ENCODE assay signal across 1 cellular context in the genomic region with DNA sequence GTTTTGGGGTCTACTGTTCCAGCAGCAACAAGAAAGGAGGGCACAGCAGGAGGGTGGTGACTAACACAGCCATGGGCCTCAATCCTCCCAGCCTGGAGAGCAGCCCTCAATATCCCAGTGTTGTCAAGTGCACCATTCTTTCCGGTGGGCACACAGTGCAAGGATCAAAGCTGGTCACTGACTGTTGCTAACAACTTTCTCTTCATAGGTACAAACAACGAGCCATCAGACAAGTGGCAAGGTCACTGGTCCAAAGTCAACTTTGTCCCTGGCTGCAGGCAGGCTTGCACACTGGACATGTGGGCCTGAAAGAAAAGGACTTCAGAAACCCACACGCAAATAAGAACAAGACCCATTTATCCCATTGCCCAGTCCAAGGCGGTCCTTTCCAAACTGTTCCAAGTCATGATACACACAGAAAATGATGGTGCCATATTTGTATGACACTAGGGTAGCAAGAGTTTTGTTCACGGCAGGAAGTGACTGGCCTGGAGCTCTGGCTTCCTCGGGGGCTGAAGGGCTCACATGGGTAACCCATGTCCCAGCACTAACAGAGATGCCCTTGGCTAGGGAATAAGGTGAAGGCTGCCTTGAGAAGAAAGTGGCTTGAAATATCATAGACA.
TF ChIP-seq lines count a peak whose summit lies in the region.

No MANE protein-coding gene starts in this region.

TF ChIP-seq in HepG2, 621 proteins besides CTCF, POLR2A, EP300 and RAD21 (continued from another document and continues in another):
- no peak for TF ChIP-seq ZMAT3 (CRISPR knock-in tag; conservative IDR thresholded peaks at IDR 0.05)
- no peak for TF ChIP-seq ASH2L (IDR thresholded peaks at IDR 0.05; ENCODE audit: insufficient read length, low read depth, low read length)
- TF ChIP-seq ZNF431 (CRISPR knock-in tag; IDR thresholded peaks at IDR 0.05; ENCODE audit: borderline replicate concordance, low read depth) = no peak
- no peak for TF ChIP-seq ZNF256 (CRISPR knock-in tag; conservative IDR thresholded peaks at IDR 0.05)
- TF ChIP-seq ZNF503 (CRISPR knock-in tag; IDR thresholded peaks at IDR 0.05) = 0 out of 2 replicates have a peak, but pooled peaks have one; percentile 46
- TF ChIP-seq SOX6 (IDR thresholded peaks at IDR 0.05) = no peak
- peak; percentile 75 for TF ChIP-seq SOX6 (CRISPR knock-in tag; IDR thresholded peaks at IDR 0.05)
- peak; percentile 98 for TF ChIP-seq HNF4A (CRISPR knock-in tag; IDR thresholded peaks at IDR 0.05)
- TF ChIP-seq ZNF337 (CRISPR knock-in tag; IDR thresholded peaks at IDR 0.05; ENCODE audit: borderline replicate concordance, low read depth) = no peak
- peak; percentile 92 for TF ChIP-seq ZMYM4 (CRISPR knock-in tag; IDR thresholded peaks at IDR 0.05)
- TF ChIP-seq HIC2 (CRISPR knock-in tag; IDR thresholded peaks at IDR 0.05; ENCODE audit: low read depth) = peak; percentile 98
- peak; percentile 64 for TF ChIP-seq KDM1A (CRISPR knock-in tag; IDR thresholded peaks at IDR 0.05)
- TF ChIP-seq ZNF772 (CRISPR knock-in tag; IDR thresholded peaks at IDR 0.05) = peak; percentile 93
- peak; percentile 53; the same call in 1 of the 2 replicates for TF ChIP-seq PPARG (CRISPR knock-in tag; conservative IDR thresholded peaks at IDR 0.05)
- TF ChIP-seq RARA (CRISPR knock-in tag; IDR thresholded peaks at IDR 0.05) = peak; percentile 86
- no peak for TF ChIP-seq RBM39 (IDR thresholded peaks at IDR 0.05; ENCODE audit: low read depth, low read length, poor library complexity, severe bottlenecking)
- TF ChIP-seq ZNF574 (CRISPR knock-in tag; IDR thresholded peaks at IDR 0.05) = no peak; the same call in none of the 2 replicates
- no peak for TF ChIP-seq POLR2G (IDR thresholded peaks at IDR 0.05; ENCODE audit: low read depth, low read length)
- peak; percentile 88 for TF ChIP-seq HMG20A (CRISPR knock-in tag; IDR thresholded peaks at IDR 0.05; ENCODE audit: borderline replicate concordance)
- peak; percentile 96 for TF ChIP-seq FOXO1 (CRISPR knock-in tag; IDR thresholded peaks at IDR 0.05)
- TF ChIP-seq ARID5B (CRISPR knock-in tag; IDR thresholded peaks at IDR 0.05) = peak; percentile 93
- TF ChIP-seq CERS6 (CRISPR knock-in tag; IDR thresholded peaks at IDR 0.05) = no peak
- TF ChIP-seq, protein P1, sequence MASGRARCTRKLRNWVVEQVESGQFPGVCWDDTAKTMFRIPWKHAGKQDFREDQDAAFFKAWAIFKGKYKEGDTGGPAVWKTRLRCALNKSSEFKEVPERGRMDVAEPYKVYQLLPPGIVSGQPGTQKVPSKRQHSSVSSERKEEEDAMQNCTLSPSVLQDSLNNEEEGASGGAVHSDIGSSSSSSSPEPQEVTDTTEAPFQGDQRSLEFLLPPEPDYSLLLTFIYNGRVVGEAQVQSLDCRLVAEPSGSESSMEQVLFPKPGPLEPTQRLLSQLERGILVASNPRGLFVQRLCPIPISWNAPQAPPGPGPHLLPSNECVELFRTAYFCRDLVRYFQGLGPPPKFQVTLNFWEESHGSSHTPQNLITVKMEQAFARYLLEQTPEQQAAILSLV (CRISPR knock-in tag; IDR thresholded peaks at IDR 0.05; ENCODE audit: borderline replicate concordance) = no peak
- no peak for TF ChIP-seq CENPX (CRISPR knock-in tag; IDR thresholded peaks at IDR 0.05)
- TF ChIP-seq, protein P2, sequence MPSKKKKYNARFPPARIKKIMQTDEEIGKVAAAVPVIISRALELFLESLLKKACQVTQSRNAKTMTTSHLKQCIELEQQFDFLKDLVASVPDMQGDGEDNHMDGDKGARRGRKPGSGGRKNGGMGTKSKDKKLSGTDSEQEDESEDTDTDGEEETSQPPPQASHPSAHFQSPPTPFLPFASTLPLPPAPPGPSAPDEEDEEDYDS (CRISPR knock-in tag; IDR thresholded peaks at IDR 0.05) = peak; percentile 49; the same call in 1 of the 2 replicates
- TF ChIP-seq HOXA5 (CRISPR knock-in tag; IDR thresholded peaks at IDR 0.05) = no peak
- peak; percentile 79 for TF ChIP-seq IRF2 (CRISPR knock-in tag; IDR thresholded peaks at IDR 0.05)
- peak; percentile 68 for TF ChIP-seq ATF2 (CRISPR knock-in tag; IDR thresholded peaks at IDR 0.05)
- no peak for TF ChIP-seq ZNF546 (CRISPR knock-in tag; conservative IDR thresholded peaks at IDR 0.05)
- TF ChIP-seq ZNF557 (CRISPR knock-in tag; IDR thresholded peaks at IDR 0.05) = no peak
- no peak for TF ChIP-seq MTA3 (CRISPR knock-in tag; IDR thresholded peaks at IDR 0.05)
- no peak for TF ChIP-seq RELA (CRISPR knock-in tag; IDR thresholded peaks at IDR 0.05)
- no peak for TF ChIP-seq TMF1 (CRISPR knock-in tag; IDR thresholded peaks at IDR 0.05; ENCODE audit: low read depth)
- TF ChIP-seq, protein P3, sequence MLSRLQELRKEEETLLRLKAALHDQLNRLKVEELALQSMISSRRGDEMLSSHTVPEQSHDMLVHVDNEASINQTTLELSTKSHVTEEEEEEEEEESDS (CRISPR knock-in tag; IDR thresholded peaks at IDR 0.05; ENCODE audit: borderline replicate concordance) = no peak
- TF ChIP-seq, protein P4, sequence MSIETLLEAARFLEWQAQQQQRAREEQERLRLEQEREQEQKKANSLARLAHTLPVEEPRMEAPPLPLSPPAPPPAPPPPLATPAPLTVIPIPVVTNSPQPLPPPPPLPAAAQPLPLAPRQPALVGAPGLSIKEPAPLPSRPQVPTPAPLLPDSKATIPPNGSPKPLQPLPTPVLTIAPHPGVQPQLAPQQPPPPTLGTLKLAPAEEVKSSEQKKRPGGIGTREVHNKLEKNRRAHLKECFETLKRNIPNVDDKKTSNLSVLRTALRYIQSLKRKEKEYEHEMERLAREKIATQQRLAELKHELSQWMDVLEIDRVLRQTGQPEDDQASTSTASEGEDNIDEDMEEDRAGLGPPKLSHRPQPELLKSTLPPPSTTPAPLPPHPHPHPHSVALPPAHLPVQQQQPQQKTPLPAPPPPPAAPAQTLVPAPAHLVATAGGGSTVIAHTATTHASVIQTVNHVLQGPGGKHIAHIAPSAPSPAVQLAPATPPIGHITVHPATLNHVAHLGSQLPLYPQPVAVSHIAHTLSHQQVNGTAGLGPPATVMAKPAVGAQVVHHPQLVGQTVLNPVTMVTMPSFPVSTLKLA (IDR thresholded peaks at IDR 0.05) = no peak
